In genomic region chr4:174516794-174517193, GRCh38 we compare ENCODE assay signal across 27 cellular contexts. TPM values are rescaled to one million over a fixed set of nuclear protein-coding genes. Genes with fewer than 3 reads are reported as not detected.
"Had no signal": no experiment of that assay in that cellular context is flagged by ENCODE, and none has a peak within 500 bp of the region (broad histone marks: within the 10 kb centered on the region; RNA-seq: fewer than 3 reads in every experiment).

No MANE protein-coding gene starts in this region.

- ATAC-seq: left cardiac atrium; left lung; naive thymus-derived CD8-positive, alpha-beta T cell; pancreas; right cardiac atrium; stimulated activated memory B cell treated with anti-CD40 and anti-IgM and Interleukin-4, amounts not matched to agents 10 μg/mL and 1 μg/mL and 100 μg/mL, for 72 hours; stimulated activated naive CD8-positive, alpha-beta T cell treated with anti-CD3 and anti-CD28 coated beads, Interleukin-15, amount 100 ng/mL, for 72 hours had no signal

- H3K27me3 ChIP-seq: hepatocyte, sigmoid colon, tibial nerve, uterus had no signal

- H3K36me3 Mint-ChIP-seq: memory B cell; stimulated activated memory B cell treated with anti-CD40 and anti-IgM and Interleukin-4, amounts not matched to agents 10 μg/mL and 1 μg/mL and 100 μg/mL, for 72 hours; type B pancreatic cell had no signal

- H3K27ac ChIP-seq: hepatocyte, left lung, pancreas, prostate gland, sigmoid colon, tibial nerve had no signal

- DNase-seq: kidney glomerular epithelial cell; left cardiac atrium; left lung; midbrain; naive thymus-derived CD8-positive, alpha-beta T cell; nucleus accumbens; pancreas; posterior cingulate gyrus; retina; right cardiac atrium; sigmoid colon; small intestine; spleen; stimulated activated CD4-positive, alpha-beta T cell treated with anti-CD3 and anti-CD28 coated beads, Interleukin-4, amount 100 ng/mL, for 24 hours; stimulated activated naive CD4-positive, alpha-beta T cell treated with Interleukin-2 at 50 U/mL for 16 hours; stimulated activated naive CD8-positive, alpha-beta T cell treated with anti-CD3 and anti-CD28 coated beads, Interleukin-15, amount 100 ng/mL, for 72 hours; substantia nigra; uterus had no signal

- H3K9me3 ChIP-seq: left lung, pancreas, prostate gland, sigmoid colon, spleen, tibial nerve, uterus had no signal

- H3K9me3 Mint-ChIP-seq: nephron; neural crest cell; stimulated activated memory B cell treated with anti-CD40 and anti-IgM and Interleukin-4, amounts not matched to agents 10 μg/mL and 1 μg/mL and 100 μg/mL, for 72 hours; stimulated activated naive CD8-positive, alpha-beta T cell treated with anti-CD3 and anti-CD28 coated beads, Interleukin-15, amount 100 ng/mL, for 72 hours; type B pancreatic cell had no signal

- H3K36me3 ChIP-seq: left lung, pancreas, prostate gland, spleen, tibial nerve, uterus had no signal

- H3K4me3 Mint-ChIP-seq: memory B cell; nephron; neural crest cell; stimulated activated memory B cell treated with anti-CD40 and anti-IgM and Interleukin-4, amounts not matched to agents 10 μg/mL and 1 μg/mL and 100 μg/mL, for 72 hours; stimulated activated naive CD8-positive, alpha-beta T cell treated with anti-CD3 and anti-CD28 coated beads, Interleukin-15, amount 100 ng/mL, for 72 hours; type B pancreatic cell had no signal

- H3K27me3 Mint-ChIP-seq: stimulated activated naive CD8-positive, alpha-beta T cell treated with anti-CD3 and anti-CD28 coated beads, Interleukin-15, amount 100 ng/mL, for 72 hours had no signal

- H3K4me1 ChIP-seq: pancreas, prostate gland, uterus had no signal

- H3K4me3 ChIP-seq: hepatocyte, left lung, pancreas, prostate gland, sigmoid colon, spleen, tibial nerve, uterus had no signal

- H3K4me1 Mint-ChIP-seq: nephron had no signal

- H3K27ac Mint-ChIP-seq: memory B cell; naive thymus-derived CD8-positive, alpha-beta T cell; nephron; stimulated activated memory B cell treated with anti-CD40 and anti-IgM and Interleukin-4, amounts not matched to agents 10 μg/mL and 1 μg/mL and 100 μg/mL, for 72 hours; stimulated activated naive CD8-positive, alpha-beta T cell treated with anti-CD3 and anti-CD28 coated beads, Interleukin-15, amount 100 ng/mL, for 72 hours; type B pancreatic cell had no signal

RNA-seq across cellular contexts. Expression of gene HPGD, which starts 5.5 kb away (rescaled TPM):
- total RNA-seq: lung microvascular endothelial cell, neural crest cell had no signal
